Comparison of ENCODE assay signal across 21 cellular contexts in genomic region chr15:56410712-56411111, GRCh38. TPM values are rescaled to one million over a fixed set of nuclear protein-coding genes. Genes with fewer than 3 reads are reported as not detected.
"Had no signal": no experiment of that assay in that cellular context is flagged by ENCODE, and none has a peak within 500 bp of the region (broad histone marks: within the 10 kb centered on the region; RNA-seq: fewer than 3 reads in every experiment).

No MANE protein-coding gene starts in this region.

- H3K36me3 Mint-ChIP-seq: activated naive CD4-positive, alpha-beta T cell treated with anti-CD3 and anti-CD28 coated beads, Interleukin-2, amount 50 U/mL, for 24 hours; naive thymus-derived CD8-positive, alpha-beta T cell had no signal

- H3K9me3 Mint-ChIP-seq: activated naive CD4-positive, alpha-beta T cell treated with anti-CD3 and anti-CD28 coated beads, Interleukin-2, amount 50 U/mL, for 24 hours had no signal

- FAIRE-seq: bronchial epithelial cell, pancreas, small intestine had no signal

- DNase-seq: activated CD4-positive, alpha-beta T cell treated with anti-CD3 and anti-CD28 coated beads for 1 hour; activated gamma-delta T cell; cerebellar nuclear complex; effector CD4-positive, alpha-beta T cell; gastrocnemius medialis; head of caudate nucleus; left ventricle myocardium inferior; mammary epithelial cell; naive thymus-derived CD8-positive, alpha-beta T cell; pancreas; right lobe of liver; small intestine; stimulated activated CD4-positive, alpha-beta T cell treated with anti-CD3 and anti-CD28 coated beads, Interleukin-15, amount 100 ng/mL, for 24 hours; stimulated activated CD4-positive, alpha-beta T cell treated with anti-CD3 and anti-CD28 coated beads, Interleukin-4, amount 100 ng/mL, for 1 hour; upper lobe of right lung had no signal

- H3K27me3 ChIP-seq: ascending aorta, gastrocnemius medialis, neutrophil, pancreas, right lobe of liver, upper lobe of right lung had no signal

- H3K4me3 Mint-ChIP-seq: activated naive CD4-positive, alpha-beta T cell treated with anti-CD3 and anti-CD28 coated beads, Interleukin-2, amount 50 U/mL, for 24 hours; naive thymus-derived CD8-positive, alpha-beta T cell had no signal

- H3K36me3 ChIP-seq: ascending aorta, gastrocnemius medialis, left ventricle myocardium inferior, neutrophil, pancreas, right lobe of liver, thoracic aorta, upper lobe of right lung had no signal

- H3K4me3 ChIP-seq: ascending aorta, gastrocnemius medialis, left ventricle myocardium inferior, pancreas, right lobe of liver, thoracic aorta, upper lobe of right lung had no signal

- H3K27me3 Mint-ChIP-seq: naive thymus-derived CD8-positive, alpha-beta T cell had no signal

- H3K4me1 ChIP-seq: ascending aorta, gastrocnemius medialis, left ventricle myocardium inferior, pancreas, right lobe of liver, upper lobe of right lung had no signal

- H3K4me1 Mint-ChIP-seq: activated naive CD4-positive, alpha-beta T cell treated with anti-CD3 and anti-CD28 coated beads, Interleukin-2, amount 50 U/mL, for 24 hours; naive thymus-derived CD8-positive, alpha-beta T cell had no signal

- H3K9me3 ChIP-seq: gastrocnemius medialis, neutrophil, pancreas, right lobe of liver, thoracic aorta, upper lobe of right lung had no signal

- H3K27ac ChIP-seq: ascending aorta, gastrocnemius medialis, left ventricle myocardium inferior, neutrophil, pancreas, right lobe of liver, thoracic aorta, upper lobe of right lung, VCaP had no signal

- H3K27ac Mint-ChIP-seq: activated naive CD4-positive, alpha-beta T cell treated with anti-CD3 and anti-CD28 coated beads, Interleukin-2, amount 50 U/mL, for 24 hours; naive thymus-derived CD8-positive, alpha-beta T cell had no signal

RNA-seq across cellular contexts. Expression of gene MNS1, which starts 54.2 kb away (rescaled TPM):
- total RNA-seq: bronchial epithelial cell; naive thymus-derived CD8-positive, alpha-beta T cell had no signal
- polyA plus RNA-seq: naive thymus-derived CD8-positive, alpha-beta T cell had no signal
